9 cellular contexts compared by ENCODE assay signal in genomic region chr6:85451586-85452306, GRCh38. TPM values are rescaled to one million over a fixed set of nuclear protein-coding genes. Genes with fewer than 3 reads are reported as not detected.
DNase-seq lines count a peak whose midpoint lies in the region; TF ChIP-seq lines count a peak whose summit lies in the region.
"Had no signal": no experiment of that assay in that cellular context is flagged by ENCODE, and none has a peak within 500 bp of the region (broad histone marks: within the 10 kb centered on the region; RNA-seq: fewer than 3 reads in every experiment).

No MANE protein-coding gene starts in this region.

- H3K4me3 ChIP-seq in BJ (ENCODE audit: low read depth, low read length) (peak overlapping the region; percentile 87), Loucy (ENCODE audit: low read length, poor library complexity, severe bottlenecking) (peak overlapping the region; percentile 77)

- POLR2A ChIA-PET in BJ (lab: Charles Lee) (interaction anchor here (0.6 kb wide), 1 partner anchor 981 kb away, joined by 3 read pairs; no protein-coding TSS in a partner anchor), GM10248 (lab: Yijun Ruan, JAX) (interaction anchor here (0.6 kb wide), 1 partner anchor 210 kb away, joined by 3 read pairs; no protein-coding TSS in a partner anchor)

- no peaks in the 10 kb centered on the region for H3K36me3 ChIP-seq in BJ (ENCODE audit: control insufficient read depth, insufficient read depth, low read length)
- H3K36me3 ChIP-seq in Loucy (ENCODE audit: insufficient read depth, low read length) = no peaks in the 10 kb centered on the region

- DNase-seq in BJ (ENCODE audit: low read depth) (no peak), dedifferentiated amniotic fluid mesenchymal stem cell (ENCODE audit: extremely low spot score) (peak; percentile 14), NCI-H526 treated with DMSO at 0.1 percent for 48 hours (lab: John Stamatoyannopoulos, UW) (no peak), NCI-H1694 treated with DMSO at 0.1 percent for 48 hours (lab: John Stamatoyannopoulos, UW) (no peak), GM10248 (ENCODE audit: extremely low spot score) (no peak), NCI-H748 (lab: John Stamatoyannopoulos, UW; ENCODE audit: unreplicated experiment) (no peak)
- DNase-seq: activated naive CD4-positive, alpha-beta T cell treated with anti-CD3 and anti-CD28 coated beads, Interleukin-2, amount 10 ng/mL, durations not matched to agents 7 days and 5 days had no signal

- H3K4me3 Mint-ChIP-seq in nephron = peak overlapping the region in 2 of 3 experiments; percentile 33 to 87

- no peaks in the 10 kb centered on the region for H3K79me2 ChIP-seq in Loucy (ENCODE audit: insufficient read depth, low read length)

- peaks cover 87% of the 10 kb centered on the region for H3K27me3 Mint-ChIP-seq in nephron (ENCODE audit: low read depth)

- TF ChIP-seq CTCF in BJ (IDR thresholded peaks at IDR 0.05; ENCODE audit: insufficient read depth, low read depth, low read length) (no peak), Loucy (conservative IDR thresholded peaks at IDR 0.05; ENCODE audit: low read length) (no peak), nephron (IDR thresholded peaks at IDR 0.05; ENCODE audit: unreplicated experiment in 3 of 3) (no peak), GM10248 (IDR thresholded peaks at IDR 0.05; ENCODE audit: control extremely low read depth, extremely low read depth, low read depth, missing control alignments) (no peak)

- no peaks in the 10 kb centered on the region for H4K20me1 ChIP-seq in Loucy (ENCODE audit: insufficient read depth, low read length, poor library complexity, severe bottlenecking)

- no peaks in the 10 kb centered on the region for H3K36me3 Mint-ChIP-seq in nephron (ENCODE audit: low read depth)
- H3K36me3 Mint-ChIP-seq: activated naive CD4-positive, alpha-beta T cell treated with anti-CD3 and anti-CD28 coated beads, Interleukin-2, amount 10 ng/mL, durations not matched to agents 7 days and 5 days had no signal

- H3K9ac ChIP-seq in Loucy (ENCODE audit: low read depth, low read length, poor library complexity, severe bottlenecking) = peak overlapping the region; percentile 21

- H3K27me3 ChIP-seq in BJ (ENCODE audit: control insufficient read depth, insufficient read depth, low read length) (no peaks in the 10 kb centered on the region), Loucy (ENCODE audit: insufficient read depth, low read length, poor library complexity, severe bottlenecking) (no peaks in the 10 kb centered on the region)

- peaks cover 24% of the 10 kb centered on the region for H3K4me1 Mint-ChIP-seq in nephron

- no peaks in the 10 kb centered on the region for H3K9me3 ChIP-seq in Loucy (ENCODE audit: insufficient read depth, low read depth, low read length)

- peak overlapping the region in 1 of 3 experiments; percentile 33 for H3K27ac Mint-ChIP-seq in nephron
- H3K27ac Mint-ChIP-seq: activated naive CD4-positive, alpha-beta T cell treated with anti-CD3 and anti-CD28 coated beads, Interleukin-2, amount 10 ng/mL, durations not matched to agents 7 days and 5 days had no signal

- CTCF ChIA-PET in BJ (lab: Yijun Ruan, JAX) = interaction anchor here (1.1 to 4.5 kb wide), 7 partner anchors 11 to 97 kb away, joined by 3 to 37 read pairs (median 4); no protein-coding TSS in a partner anchor
- CTCF ChIA-PET in GM10248 (lab: Yijun Ruan, JAX) = interaction anchor here (0.9 to 8.9 kb wide), 9 partner anchors 9 to 97 kb away, joined by 3 to 70 read pairs (median 4); no protein-coding TSS in a partner anchor

- peaks cover 49% of the 10 kb centered on the region for H3K4me1 ChIP-seq in Loucy (ENCODE audit: insufficient read depth, low read length, poor library complexity, severe bottlenecking)

- H2AFZ ChIP-seq in Loucy (ENCODE audit: low read length) = no peak overlapping the region

- H3K9me2 ChIP-seq in Loucy (replicated peaks; ENCODE audit: low read depth, low read length) = no peaks in the 10 kb centered on the region

- no peaks in the 10 kb centered on the region for H3K9me3 Mint-ChIP-seq in nephron
- H3K9me3 Mint-ChIP-seq: activated naive CD4-positive, alpha-beta T cell treated with anti-CD3 and anti-CD28 coated beads, Interleukin-2, amount 10 ng/mL, durations not matched to agents 7 days and 5 days had no signal

- no peaks in the 10 kb centered on the region for H3F3A ChIP-seq in Loucy (ENCODE audit: low read depth)

- H3K4me2 ChIP-seq in Loucy (ENCODE audit: low read depth, low read length, poor library complexity, severe bottlenecking) = peak overlapping the region; percentile 89

RNA-seq across cellular contexts. Expression of gene NT5E, which starts 1.9 kb away (rescaled TPM):
- polyA plus RNA-seq in BJ (2011; rRNA removed) = 63.0 and 99.2 TPM in 2 replicates
- polyA minus RNA-seq in BJ (2011; rRNA and poly(A)+ RNA removed) = 46.0 and 54.4 TPM in 2 replicates
